Comparison of ENCODE assay signal across 18 cellular contexts in the genomic region with DNA sequence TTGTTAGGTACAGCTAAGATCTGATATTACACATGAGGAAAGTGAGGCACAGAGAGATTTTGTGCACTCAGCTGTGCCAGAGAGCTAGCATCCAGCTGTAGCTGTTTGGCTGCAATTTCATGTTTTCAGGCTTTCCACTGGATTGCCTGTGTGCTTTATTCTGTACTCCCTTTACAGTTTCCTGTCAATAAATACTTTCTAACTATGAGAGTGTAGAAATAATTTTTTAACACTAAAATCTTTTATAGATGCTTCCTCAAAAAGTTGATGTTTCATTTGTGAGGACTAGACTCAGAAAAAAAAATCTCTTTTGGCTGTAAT. TPM values are rescaled to one million over a fixed set of nuclear protein-coding genes. Genes with fewer than 3 reads are reported as not detected.
DNase-seq lines count a peak whose midpoint lies in the region; ATAC-seq and TF ChIP-seq lines count a peak whose summit lies in the region.
"Had no signal": no experiment of that assay in that cellular context is flagged by ENCODE, and none has a peak within 500 bp of the region (broad histone marks: within the 10 kb centered on the region; RNA-seq: fewer than 3 reads in every experiment).

No MANE protein-coding gene starts in this region.

- H3K4me2 ChIP-seq in DOHH2 (ENCODE audit: low read length) = peak overlapping the region; percentile 79
- H3K4me2 ChIP-seq in neural progenitor cell = peak overlapping the region; percentile 72

- H3F3A ChIP-seq in DOHH2 (ENCODE audit: control insufficient read depth, insufficient read depth) (peaks cover 19% of the 10 kb centered on the region), neural progenitor cell (ENCODE audit: low read depth) (peaks cover 24% of the 10 kb centered on the region)

- H3K9me3 Mint-ChIP-seq in neural progenitor cell = no peaks in the 10 kb centered on the region
- H3K9me3 Mint-ChIP-seq: stimulated activated naive CD8-positive, alpha-beta T cell treated with anti-CD3 and anti-CD28 coated beads, Interleukin-15, Interleukin-2, amounts not matched to agents 100 ng/mL and 50 ng/mL, for 24 hours had no signal

- H3K4me1 Mint-ChIP-seq in neural progenitor cell = peaks cover 46% of the 10 kb centered on the region

- H3K79me2 ChIP-seq in DOHH2 (ENCODE audit: control insufficient read depth, low read length) (peaks cover 7% of the 10 kb centered on the region; the same call in 1 of the 2 replicates), neural progenitor cell (ENCODE audit: low read depth) (peaks cover 41% of the 10 kb centered on the region)

- H3K9ac ChIP-seq in SK-N-MC (ENCODE audit: insufficient read length) = peak overlapping the region; percentile 4
- no peak overlapping the region for H3K9ac ChIP-seq in endocrine pancreas (ENCODE audit: control insufficient read depth, insufficient read depth, low read length)
- H3K9ac ChIP-seq in neural progenitor cell = no peak overlapping the region

- H3K9me2 ChIP-seq in DOHH2 (replicated peaks; ENCODE audit: control insufficient read depth, low read length) = no peaks in the 10 kb centered on the region

- H3K4me3 ChIP-seq in DOHH2 (ENCODE audit: low read length) (peak overlapping the region; percentile 65), SK-N-MC (peak overlapping the region; percentile 72), endocrine pancreas (ENCODE audit: control insufficient read depth, insufficient read depth, low read length) (peak overlapping the region; percentile 41), neural progenitor cell (no peak overlapping the region)
- H3K4me3 ChIP-seq in effector memory CD4-positive, alpha-beta T cell (ENCODE audit: insufficient read depth, low read depth, low read length, poor library complexity, severe bottlenecking) = no peak overlapping the region
- H3K4me3 ChIP-seq: body of pancreas, spleen, vagina had no signal

- H3K9me3 ChIP-seq in DOHH2 (ENCODE audit: control insufficient read depth, insufficient read depth, low read length) = no peaks in the 10 kb centered on the region
- no peaks in the 10 kb centered on the region for H3K9me3 ChIP-seq in SK-N-MC (ENCODE audit: low read depth, low read length)
- H3K9me3 ChIP-seq in endocrine pancreas (ENCODE audit: control insufficient read depth, low read length) = no peaks in the 10 kb centered on the region
- H3K9me3 ChIP-seq in neural progenitor cell (ENCODE audit: low read depth) = no peaks in the 10 kb centered on the region
- no peaks in the 10 kb centered on the region for H3K9me3 ChIP-seq in effector memory CD4-positive, alpha-beta T cell (ENCODE audit: control insufficient read depth, low read length)
- H3K9me3 ChIP-seq: body of pancreas, spleen, vagina had no signal

- no peak for ATAC-seq in GM19328 (IDR thresholded peaks at IDR 0.05; ENCODE audit: unreplicated experiment)
- no peak for ATAC-seq in GM19467 (IDR thresholded peaks at IDR 0.05; ENCODE audit: unreplicated experiment)
- ATAC-seq: body of pancreas had no signal

- H3K36me3 ChIP-seq in DOHH2 (ENCODE audit: control insufficient read depth, low read length) = peaks cover 12% of the 10 kb centered on the region; the same call in 1 of the 2 replicates
- peaks cover 29% of the 10 kb centered on the region for H3K36me3 ChIP-seq in SK-N-MC (ENCODE audit: insufficient read depth, low read length)
- no peaks in the 10 kb centered on the region for H3K36me3 ChIP-seq in endocrine pancreas (ENCODE audit: control insufficient read depth, insufficient read depth, low read length)
- peaks cover 4% of the 10 kb centered on the region for H3K36me3 ChIP-seq in neural progenitor cell
- peaks cover 7% of the 10 kb centered on the region for H3K36me3 ChIP-seq in effector memory CD4-positive, alpha-beta T cell (ENCODE audit: control insufficient read depth, insufficient read depth, low read length)

- peaks cover 7% of the 10 kb centered on the region for H3K36me3 Mint-ChIP-seq in neural progenitor cell

- no peak for TF ChIP-seq CTCF in DOHH2 (IDR thresholded peaks at IDR 0.05; ENCODE audit: low read depth, low read length, poor library complexity, severe bottlenecking)
- no peak for TF ChIP-seq CTCF in neural progenitor cell (IDR thresholded peaks at IDR 0.05)

- DNase-seq in SK-N-MC (ENCODE audit: low read depth, low spot score) = no peak
- DNase-seq in neural progenitor cell (ENCODE audit: low spot score) = no peak
- no peak for DNase-seq in germinal center (ENCODE audit: low spot score)
- DNase-seq in effector memory CD4-positive, alpha-beta T cell = no peak
- DNase-seq: activated CD4-positive, alpha-beta T cell treated with anti-CD3 and anti-CD28 coated beads for 1 hour; activated CD8-positive, alpha-beta memory T cell treated with anti-CD3 and anti-CD28 coated beads, Interleukin-2, amount 50 U/mL, for 4 hours; activated naive CD4-positive, alpha-beta T cell; NCI-H2029 treated with DMSO at 0.1 percent for 48 hours; RPMI8226; spleen; T-helper 2 cell had no signal

- H3K27me3 ChIP-seq in DOHH2 (ENCODE audit: control insufficient read depth, low read length) = no peaks in the 10 kb centered on the region
- H3K27me3 ChIP-seq in endocrine pancreas (ENCODE audit: control insufficient read depth, insufficient read depth, low read length) = no peaks in the 10 kb centered on the region
- no peaks in the 10 kb centered on the region for H3K27me3 ChIP-seq in neural progenitor cell
- H3K27me3 ChIP-seq in effector memory CD4-positive, alpha-beta T cell (replicated peaks; ENCODE audit: control insufficient read depth, insufficient read depth, low read length, poor library complexity, severe bottlenecking) = no peaks in the 10 kb centered on the region
- H3K27me3 ChIP-seq: body of pancreas, spleen, vagina had no signal

- H2AFZ ChIP-seq in neural progenitor cell (replicated peaks) = no peak overlapping the region

- H4K20me1 ChIP-seq in DOHH2 (ENCODE audit: control insufficient read depth, insufficient read depth, low read depth, low read length) (no peaks in the 10 kb centered on the region), neural progenitor cell (ENCODE audit: low read depth) (peaks cover 8% of the 10 kb centered on the region)

- H3K4me3 Mint-ChIP-seq in neural progenitor cell = peak overlapping the region; percentile 75
- H3K4me3 Mint-ChIP-seq: stimulated activated naive CD8-positive, alpha-beta T cell treated with anti-CD3 and anti-CD28 coated beads, Interleukin-15, Interleukin-2, amounts not matched to agents 100 ng/mL and 50 ng/mL, for 24 hours had no signal

- H3K27me3 Mint-ChIP-seq in neural progenitor cell (ENCODE audit: insufficient read depth, low read depth) = no peaks in the 10 kb centered on the region
- H3K27me3 Mint-ChIP-seq: stimulated activated naive CD8-positive, alpha-beta T cell treated with anti-CD3 and anti-CD28 coated beads, Interleukin-15, Interleukin-2, amounts not matched to agents 100 ng/mL and 50 ng/mL, for 24 hours had no signal

- H3K4me1 ChIP-seq in DOHH2 (ENCODE audit: control insufficient read depth, low read length) = peaks cover 35% of the 10 kb centered on the region
- H3K4me1 ChIP-seq in endocrine pancreas (ENCODE audit: control insufficient read depth, insufficient read depth, low read length) = peaks cover 12% of the 10 kb centered on the region
- peaks cover 37% of the 10 kb centered on the region for H3K4me1 ChIP-seq in neural progenitor cell
- H3K4me1 ChIP-seq in effector memory CD4-positive, alpha-beta T cell (ENCODE audit: control insufficient read depth, insufficient read depth, low read length, poor library complexity, severe bottlenecking) = peaks cover 3% of the 10 kb centered on the region

- peak overlapping the region; percentile 93 for H3K27ac Mint-ChIP-seq in neural progenitor cell
- H3K27ac Mint-ChIP-seq: stimulated activated naive CD8-positive, alpha-beta T cell treated with anti-CD3 and anti-CD28 coated beads, Interleukin-15, Interleukin-2, amounts not matched to agents 100 ng/mL and 50 ng/mL, for 24 hours had no signal

- H3K27ac ChIP-seq in DOHH2 (ENCODE audit: low read depth, low read length) (peak overlapping the region; percentile 54), SK-N-MC (peak overlapping the region; percentile 84), neural progenitor cell (peak overlapping the region; percentile 17)
- no peak overlapping the region for H3K27ac ChIP-seq in effector memory CD4-positive, alpha-beta T cell (ENCODE audit: insufficient read depth, low read length, poor library complexity, severe bottlenecking)
- H3K27ac ChIP-seq: body of pancreas, spleen, vagina had no signal

RNA-seq across cellular contexts. Expression of a gene that starts 6.0 kb away (rescaled TPM):
- total RNA-seq in neural progenitor cell (ENCODE audit: low replicate concordance) = 11.1 and 17.2 TPM in 2 replicates

RNA-seq across cellular contexts. Expression of a gene that starts 27.6 kb away (rescaled TPM):
- total RNA-seq in neural progenitor cell (ENCODE audit: low replicate concordance) = 3.5 and 4.1 TPM in 2 replicates

Comparison
In these comparisons a context has a peak if more than half of its experiments do, and no peak if none do; other contexts are left out.
1. H3K4me3 ChIP-seq: peak in DOHH2 (single experiment), SK-N-MC (single experiment) and endocrine pancreas (single experiment); none in neural progenitor cell (single experiment) and effector memory CD4-positive, alpha-beta T cell (single experiment).